In genomic region chr1:235441159-235441685, GRCh38 we compare ENCODE assay signal across 1 cellular context.
TF ChIP-seq lines count a peak whose summit lies in the region.

No MANE protein-coding gene starts in this region.

TF ChIP-seq in WTC11, 78 proteins besides CTCF, POLR2A, EP300 and RAD21 (continued from another document):
- TF ChIP-seq ZBTB43 (CRISPR knock-in tag; IDR thresholded peaks at IDR 0.05) (no peak), USF2 (CRISPR knock-in tag; IDR thresholded peaks at IDR 0.05) (no peak), E2F5 (CRISPR knock-in tag; IDR thresholded peaks at IDR 0.05) (no peak), ZNF532 (CRISPR knock-in tag; IDR thresholded peaks at IDR 0.05; ENCODE audit: borderline replicate concordance) (no peak), FOXJ3 (CRISPR knock-in tag; IDR thresholded peaks at IDR 0.05; ENCODE audit: borderline replicate concordance) (no peak)
